In genomic region chr6:166005401-166005845, GRCh38 we compare ENCODE assay signal across 10 cellular contexts.
A peak's percentile ranks its signal among the peaks of the same experiment; 100 is the strongest.
DNase-seq lines count a peak whose midpoint lies in the region; ATAC-seq and TF ChIP-seq lines count a peak whose summit lies in the region.
"Had no signal": no experiment of that assay in that cellular context is flagged by ENCODE, and none has a peak within 500 bp of the region (broad histone marks: within the 10 kb centered on the region; RNA-seq: fewer than 3 reads in every experiment).

No MANE protein-coding gene starts in this region.

- WGBS in adrenal gland, 4 donors: 5 to 9% (median 7%) methylated on average over 10 to 19 of the region's 19 CpGs

- CTCF ChIA-PET in HEK293T (lab: Yijun Ruan, JAX): interaction anchor here (1.5 kb wide), 1 partner anchor 93 kb away, joined by 4 read pairs; no protein-coding TSS in a partner anchor

- no peaks in the 10 kb centered on the region for H3K36me3 ChIP-seq in BE2C
- no peaks in the 10 kb centered on the region for H3K36me3 ChIP-seq in adrenal gland (replicated peaks in 1 of 2)

- TF ChIP-seq POLR2A in adrenal gland (IDR thresholded peaks at IDR 0.05): peak; percentile 9 to 51
- no peak for TF ChIP-seq POLR2A in GM18505 (IDR thresholded peaks at IDR 0.05; ENCODE audit: borderline replicate concordance, extremely low read depth, insufficient read depth, insufficient read length)

- POLR2A ChIA-PET in HEK293T (lab: Yijun Ruan, JAX): interaction anchor here (1.4 to 1.9 kb wide), 3 partner anchors 10 to 91 kb away, joined by 3 to 12 read pairs (median 4); no protein-coding TSS in a partner anchor

- no peaks in the 10 kb centered on the region for H3K9me3 ChIP-seq in BE2C
- no peaks in the 10 kb centered on the region for H3K9me3 ChIP-seq in adrenal gland (replicated peaks in 1 of 3)

- ATAC-seq in left ventricle myocardium superior (peak; percentile 78), GM18502 (IDR thresholded peaks at IDR 0.05; ENCODE audit: poor library complexity, unreplicated experiment) (no peak), GM18505 (IDR thresholded peaks at IDR 0.05; ENCODE audit: unreplicated experiment) (no peak)

- H3K27me3 ChIP-seq in BE2C: peaks cover 8% of the 10 kb centered on the region; the same call in 1 of the 2 replicates
- no peaks in the 10 kb centered on the region for H3K27me3 ChIP-seq in adrenal gland

- H3K4me1 ChIP-seq in BE2C: peaks cover 7% of the 10 kb centered on the region
- H3K4me1 ChIP-seq in adrenal gland (replicated peaks in 1 of 2): peaks cover 19 to 31% of the 10 kb centered on the region in 2 donors

- peak overlapping the region; percentile 3 to 95 (median 59) for H3K27ac ChIP-seq in adrenal gland

- peak overlapping the region; percentile 68 for H3K4me3 ChIP-seq in BE2C (ENCODE audit: low read depth, low read length)
- peak overlapping the region in 2 of 4 donors; percentile 50 to 53 for H3K4me3 ChIP-seq in adrenal gland

- intact Hi-C loops in adrenal gland (cut with DNase I): no loop called here
- intact Hi-C loops in left ventricle myocardium superior (cut with micrococcal nuclease): no loop called here
- intact Hi-C loops in posterior vena cava (cut with DNase I): no loop called here

- TF ChIP-seq CTCF in BE2C (IDR thresholded peaks at IDR 0.05; ENCODE audit: low read depth, low read length): no peak
- no peak for TF ChIP-seq CTCF in adrenal gland (IDR thresholded peaks at IDR 0.05)

- DNase-seq in BE2C (no peak), adrenal gland (peak; percentile 60 to 85 (median 69)), left ventricle myocardium superior (peak; percentile 83), posterior vena cava (ENCODE audit: low spot score) (peak; percentile 89), HEK293T (ENCODE audit: extremely low spot score) (no peak), cortex of kidney (lab: John Stamatoyannopoulos, UW) (no peak)
- DNase-seq: activated CD4-positive, CD25-positive, alpha-beta regulatory T cell treated with anti-CD3 and anti-CD28 coated beads, Interleukin-2, amount 50 U/mL, for 72 hours; stimulated activated CD4-positive, alpha-beta T cell treated with anti-CD3 and anti-CD28 coated beads, Interleukin-4, amount 100 ng/mL, for 4 hours had no signal

TF ChIP-seq in HEK293T, 16 proteins besides CTCF, POLR2A, EP300 and RAD21:
- TF ChIP-seq SP1 (IDR thresholded peaks at IDR 0.05): no peak
- TF ChIP-seq PKNOX1 (IDR thresholded peaks at IDR 0.05): no peak
- no peak for TF ChIP-seq LEF1 (IDR thresholded peaks at IDR 0.05; ENCODE audit: borderline replicate concordance)
- TF ChIP-seq NFRKB (IDR thresholded peaks at IDR 0.05): no peak
- TF ChIP-seq SUZ12 (IDR thresholded peaks at IDR 0.05): no peak
- no peak for TF ChIP-seq FOXK2 (IDR thresholded peaks at IDR 0.05)
- no peak for TF ChIP-seq HDGF (IDR thresholded peaks at IDR 0.05; ENCODE audit: borderline replicate concordance)
- TF ChIP-seq ELF4 (IDR thresholded peaks at IDR 0.05): no peak

Comparison
In these comparisons a context has a peak if more than half of its experiments do, and no peak if none do; other contexts are left out.
1. DNase-seq: peak in adrenal gland (7 of 7), left ventricle myocardium superior (single experiment) and posterior vena cava (single experiment); none in BE2C (single experiment), HEK293T (single experiment) and cortex of kidney (single experiment).